1 cellular context compared by ENCODE assay signal in the genomic region with DNA sequence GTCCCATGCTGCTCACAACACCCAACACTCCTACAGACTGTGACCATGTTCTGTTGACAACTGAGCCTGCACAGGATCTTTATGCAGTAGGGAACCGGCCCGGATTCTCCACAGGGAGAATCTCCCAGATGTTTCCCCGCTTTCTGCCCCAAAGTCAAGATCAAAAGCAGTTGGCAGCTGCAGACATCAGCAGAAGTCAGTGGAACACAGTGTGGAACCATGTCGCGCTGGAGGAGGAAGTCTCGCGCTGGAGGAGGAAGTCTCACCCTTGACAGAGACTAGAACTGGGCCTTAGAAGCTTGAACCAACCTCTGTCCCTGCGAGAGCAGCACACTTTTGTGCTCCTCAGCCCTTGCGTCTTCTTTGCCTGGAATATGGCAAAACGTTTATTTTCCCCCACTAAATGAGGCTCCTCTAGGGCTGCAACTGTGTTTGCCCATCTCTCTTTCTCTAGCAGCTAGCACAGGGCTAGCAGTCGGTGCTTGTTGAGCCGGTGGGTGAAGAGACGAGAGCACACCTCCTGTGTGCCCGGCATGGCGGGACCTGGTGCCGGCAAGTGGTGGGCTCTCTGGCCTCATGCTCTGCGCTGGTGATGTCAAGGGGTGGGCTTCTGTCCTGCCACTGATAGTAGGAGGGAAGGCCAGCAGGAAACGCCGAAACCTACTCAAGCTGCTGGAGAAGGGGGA.
TF ChIP-seq lines count a peak whose summit lies in the region.

No MANE protein-coding gene starts in this region.

TF ChIP-seq in HepG2, 621 proteins besides CTCF, POLR2A, EP300 and RAD21 (continued from another document):
- TF ChIP-seq SNAI1 (CRISPR knock-in tag; IDR thresholded peaks at IDR 0.05; ENCODE audit: borderline replicate concordance) (no peak), GLMP (CRISPR knock-in tag; IDR thresholded peaks at IDR 0.05; ENCODE audit: borderline replicate concordance) (no peak), ZNF136 (CRISPR knock-in tag; IDR thresholded peaks at IDR 0.05; ENCODE audit: low read depth) (no peak), ZNF552 (CRISPR knock-in tag; IDR thresholded peaks at IDR 0.05; ENCODE audit: borderline replicate concordance) (no peak), ZNF724P (CRISPR knock-in tag; IDR thresholded peaks at IDR 0.05; ENCODE audit: borderline replicate concordance) (no peak), HMGXB3 (CRISPR knock-in tag; IDR thresholded peaks at IDR 0.05; ENCODE audit: borderline replicate concordance) (no peak), SOX6 (IDR thresholded peaks at IDR 0.05) (no peak), SOX6 (CRISPR knock-in tag; IDR thresholded peaks at IDR 0.05) (no peak), GTF3A (CRISPR knock-in tag; conservative IDR thresholded peaks at IDR 0.05) (no peak)
